In the genomic region with DNA sequence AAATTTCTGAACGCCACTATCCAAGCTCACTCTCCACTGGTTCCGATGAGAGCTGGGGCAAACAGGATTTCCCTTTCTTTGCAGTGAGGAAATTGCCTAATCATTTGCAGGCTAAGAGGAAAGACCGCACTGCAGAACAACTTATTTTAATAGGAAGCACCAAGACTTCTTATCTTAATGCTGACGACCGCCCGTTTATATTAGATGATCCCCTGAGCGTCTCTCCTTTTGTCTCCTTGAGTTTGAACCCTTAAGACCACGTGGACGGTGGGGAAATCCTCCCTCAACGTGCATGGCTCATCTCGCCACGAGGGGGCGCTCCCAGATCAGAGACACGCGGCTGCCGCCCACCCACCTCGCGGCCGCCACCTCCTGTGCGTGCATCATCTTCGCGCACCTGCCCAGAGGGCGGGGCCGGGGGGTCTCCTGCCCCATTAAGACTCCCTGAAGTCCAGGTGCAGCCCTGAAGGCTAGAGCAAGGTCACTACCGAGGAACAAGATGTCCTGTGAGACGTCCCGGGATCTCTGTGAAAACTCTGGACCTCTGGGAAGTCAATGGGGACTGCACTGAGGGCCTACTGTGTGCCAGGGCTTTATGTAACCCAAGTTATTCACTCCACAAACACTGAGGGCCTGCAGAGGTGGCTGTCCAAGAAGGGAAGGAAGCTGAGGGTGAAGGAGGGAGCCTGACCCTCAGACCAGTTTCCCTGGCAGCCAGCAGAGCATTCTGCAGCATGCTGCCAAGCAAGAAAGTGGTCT, we compare ENCODE assay signal across 8 cellular contexts. TPM values are rescaled to one million over a fixed set of nuclear protein-coding genes. Genes with fewer than 3 reads are reported as not detected.
DNase-seq lines count a peak whose midpoint lies in the region; ATAC-seq lines count a peak whose summit lies in the region.

No MANE protein-coding gene starts in this region.

- H3K27ac ChIP-seq in effector memory CD4-positive, alpha-beta T cell (ENCODE audit: insufficient read depth, low read length, poor library complexity, severe bottlenecking) = no peak overlapping the region
- no peak overlapping the region for H3K27ac ChIP-seq in mesenchymal stem cell (ENCODE audit: low read length, poor library complexity, severe bottlenecking)

- H2BK15ac ChIP-seq in mesenchymal stem cell (ENCODE audit: low read depth, poor library complexity, severe bottlenecking) = no peak overlapping the region

- H3K9ac ChIP-seq in mesenchymal stem cell (ENCODE audit: low read length) = peak overlapping the region; percentile 76

- ATAC-seq in HG02870 (IDR thresholded peaks at IDR 0.05; ENCODE audit: unreplicated experiment) (peak; percentile 44), GM18870 (IDR thresholded peaks at IDR 0.05; ENCODE audit: unreplicated experiment) (no peak)

- H3K14ac ChIP-seq in mesenchymal stem cell (ENCODE audit: low read length in 2 of 2) = no peak overlapping the region

- no peak overlapping the region for H3K23ac ChIP-seq in mesenchymal stem cell (ENCODE audit: low read length in 2 of 2)

- no peak overlapping the region for H3K4ac ChIP-seq in mesenchymal stem cell (ENCODE audit: low read depth in 1 of 2, low read length in 2 of 2)

- no peak overlapping the region for H4K8ac ChIP-seq in mesenchymal stem cell (ENCODE audit: low read length)

- H3K4me2 ChIP-seq in mesenchymal stem cell (ENCODE audit: low read length, poor library complexity, severe bottlenecking) = peak overlapping the region; percentile 31

- H2BK5ac ChIP-seq in mesenchymal stem cell (ENCODE audit: low read depth, low read length, poor library complexity, severe bottlenecking) = no peak overlapping the region

- H4K91ac ChIP-seq in mesenchymal stem cell (ENCODE audit: low read length) = no peak overlapping the region

- 6% methylated on average over 27 of the region's 27 CpGs for WGBS in mesenchymal stem cell

- no peaks in the 10 kb centered on the region for H3K79me1 ChIP-seq in mesenchymal stem cell (replicated peaks; ENCODE audit: low read length, poor library complexity, severe bottlenecking)

- peak; percentile 59 for DNase-seq in COLO668 (lab: John Stamatoyannopoulos, UW; ENCODE audit: unreplicated experiment)
- peak; percentile 92 for DNase-seq in NCI-H748 (lab: John Stamatoyannopoulos, UW; ENCODE audit: unreplicated experiment)
- DNase-seq in activated CD8-positive, alpha-beta memory T cell treated with anti-CD3 and anti-CD28 coated beads for 1 hour (ENCODE audit: extremely low read depth in 1 of 2, low read depth in 1 of 2) = peak; percentile 38 to 65
- peak; percentile 21 to 41 (median 25) for DNase-seq in effector memory CD4-positive, alpha-beta T cell
- DNase-seq in mesenchymal stem cell = peak; percentile 57
- DNase-seq in stimulated activated CD8-positive, alpha-beta memory T cell treated with anti-CD3 and anti-CD28 coated beads, Interleukin-15, amount 100 ng/mL, for 1 hour (ENCODE audit: low read depth) = peak; percentile 53

- H2AK5ac ChIP-seq in mesenchymal stem cell (ENCODE audit: low read length, severe bottlenecking) = no peak overlapping the region

- H3K18ac ChIP-seq in mesenchymal stem cell (ENCODE audit: low read depth in 1 of 2, low read length in 2 of 2) = no peak overlapping the region

- H3K4me1 ChIP-seq in effector memory CD4-positive, alpha-beta T cell (ENCODE audit: control insufficient read depth, insufficient read depth, low read length, poor library complexity, severe bottlenecking) = peaks cover 4% of the 10 kb centered on the region
- H3K4me1 ChIP-seq in mesenchymal stem cell (ENCODE audit: control insufficient read depth, insufficient read depth, low read depth, low read length) = peaks cover 3% of the 10 kb centered on the region

- H2BK12ac ChIP-seq in mesenchymal stem cell (ENCODE audit: low read length in 2 of 2) = no peak overlapping the region

- no peaks in the 10 kb centered on the region for H3K36me3 ChIP-seq in effector memory CD4-positive, alpha-beta T cell (ENCODE audit: control insufficient read depth, insufficient read depth, low read length)
- H3K36me3 ChIP-seq in mesenchymal stem cell (ENCODE audit: control insufficient read depth in 1 of 2, insufficient read depth in 2 of 2, low read depth in 1 of 2, low read length in 2 of 2) = no peaks in the 10 kb centered on the region

- H3K4me3 ChIP-seq in effector memory CD4-positive, alpha-beta T cell (ENCODE audit: insufficient read depth, low read depth, low read length, poor library complexity, severe bottlenecking) = no peak overlapping the region
- H3K4me3 ChIP-seq in mesenchymal stem cell (ENCODE audit: insufficient read depth in 1 of 2, low read depth in 1 of 2, low read length in 2 of 2) = peak overlapping the region in 1 of 2 experiments; percentile 65

- no peak overlapping the region for H2BK120ac ChIP-seq in mesenchymal stem cell (ENCODE audit: low read depth, low read length)

- H3K9me3 ChIP-seq in effector memory CD4-positive, alpha-beta T cell (ENCODE audit: control insufficient read depth, low read length) = no peaks in the 10 kb centered on the region
- H3K9me3 ChIP-seq in mesenchymal stem cell (ENCODE audit: control insufficient read depth, low read length) = no peaks in the 10 kb centered on the region

- H2AFZ ChIP-seq in mesenchymal stem cell (ENCODE audit: low read depth, low read length) = no peak overlapping the region

- H3K27me3 ChIP-seq in effector memory CD4-positive, alpha-beta T cell (replicated peaks; ENCODE audit: control insufficient read depth, insufficient read depth, low read length, poor library complexity, severe bottlenecking) = no peaks in the 10 kb centered on the region
- H3K27me3 ChIP-seq in mesenchymal stem cell (ENCODE audit: control insufficient read depth in 1 of 2, insufficient read depth in 1 of 2, low read length in 2 of 2) = peaks cover 52 to 63% of the 10 kb centered on the region in 2 experiments

RNA-seq across cellular contexts. Expression of gene PDYN, which starts 28.2 kb away (rescaled TPM):
- not detected for polyA plus RNA-seq in mesenchymal stem cell (2013, experiment 1 of 2)
- not detected for polyA plus RNA-seq in mesenchymal stem cell (2013, experiment 2 of 2)

Comparison
In these comparisons a context has a peak if more than half of its experiments do, and no peak if none do; other contexts are left out.
1. DNase-seq: peak in every context shown above with its lines; median percentile 92 in NCI-H748; 59 in COLO668; 57 in mesenchymal stem cell; 53 in stimulated activated CD8-positive, alpha-beta memory T cell treated with anti-CD3 and anti-CD28 coated beads, Interleukin-15, amount 100 ng/mL, for 1 hour; 52 in activated CD8-positive, alpha-beta memory T cell treated with anti-CD3 and anti-CD28 coated beads for 1 hour; 25 in effector memory CD4-positive, alpha-beta T cell.